In the genomic region with DNA sequence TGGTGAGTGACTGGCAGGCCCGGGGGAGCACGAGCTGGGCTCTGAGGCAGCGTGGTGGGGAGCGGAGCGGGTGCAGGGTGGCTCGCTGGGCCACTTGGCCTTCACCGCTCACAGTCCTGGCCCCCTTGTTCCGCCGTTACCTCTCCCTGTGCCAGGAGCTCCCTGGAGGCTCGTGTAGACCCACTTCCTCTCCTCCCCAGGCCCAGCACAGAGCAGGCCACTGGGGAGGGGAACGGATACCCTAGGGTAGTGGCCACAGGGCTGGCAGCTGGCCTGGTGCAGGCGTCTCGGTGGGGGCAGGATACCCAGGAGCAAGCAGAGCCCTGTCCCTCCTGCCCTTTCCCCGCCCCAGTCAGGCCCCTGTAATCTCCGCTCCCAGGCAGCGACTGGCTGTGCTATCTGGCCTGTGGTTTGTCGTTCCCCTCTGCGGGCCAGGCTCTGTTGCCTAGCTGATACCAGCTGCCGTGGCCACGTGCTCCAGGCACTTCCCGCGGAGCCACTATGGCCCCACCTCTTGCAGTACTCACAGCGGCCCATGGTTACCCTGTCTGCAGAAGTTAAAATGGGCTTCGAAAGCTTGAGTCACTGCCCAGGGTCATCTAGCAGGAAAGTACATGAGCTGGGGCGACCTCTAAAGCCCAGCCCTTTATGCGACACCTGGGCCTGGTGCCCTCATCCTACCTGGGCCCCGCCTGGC, we compare ENCODE assay signal across 9 cellular contexts. TPM values are rescaled to one million over a fixed set of nuclear protein-coding genes. Genes with fewer than 3 reads are reported as not detected.
DNase-seq lines count a peak whose midpoint lies in the region; ATAC-seq and TF ChIP-seq lines count a peak whose summit lies in the region.
"Had no signal": no experiment of that assay in that cellular context is flagged by ENCODE, and none has a peak within 500 bp of the region (broad histone marks: within the 10 kb centered on the region; RNA-seq: fewer than 3 reads in every experiment).

No MANE protein-coding gene starts in this region.

- WGBS in lung, 2 donors = 44 to 67% methylated on average over 25 to 27 of the region's 27 CpGs

- H3K27me3 ChIP-seq in lung (ENCODE audit: control insufficient read depth, insufficient read depth) = no peaks in the 10 kb centered on the region

- peak overlapping the region in 2 of 3 donors; percentile 6 to 75 for H3K4me3 Mint-ChIP-seq in T-cell
- H3K4me3 Mint-ChIP-seq in activated naive CD8-positive, alpha-beta T cell treated with anti-CD3 and anti-CD28 coated beads for 36 hours = peak overlapping the region; percentile 79

- no peaks in the 10 kb centered on the region for H3K4me1 ChIP-seq in lung (ENCODE audit: control insufficient read depth in 2 of 2, insufficient read depth in 2 of 2, low read length in 2 of 2)

- DNase-seq in T-cell = peak; percentile 34 to 79 (median 59)
- peak; percentile 81 for DNase-seq in activated naive CD8-positive, alpha-beta T cell treated with anti-CD3 and anti-CD28 coated beads for 36 hours
- peak; percentile 41 for DNase-seq in lung (ENCODE audit: low spot score)
- DNase-seq in stimulated activated CD8-positive, alpha-beta memory T cell treated with anti-CD3 and anti-CD28 coated beads, Interleukin-7, amount 100 ng/mL, for 4 hours (ENCODE audit: low read depth in 2 of 2) = peak; percentile 38 to 56
- no peak for DNase-seq in COLO668 (lab: John Stamatoyannopoulos, UW; ENCODE audit: unreplicated experiment)
- DNase-seq in NCI-H524 (lab: John Stamatoyannopoulos, UW) = no peak

- ATAC-seq in GM21786 (IDR thresholded peaks at IDR 0.05; ENCODE audit: unreplicated experiment) (peak; percentile 69), T-cell (replicated peaks in 1 of 4) (peak; percentile 89 to 95 (median 92)), lung (ENCODE audit: insufficient read depth, low FRiP score) (peak; percentile 70), GM18502 (IDR thresholded peaks at IDR 0.05; ENCODE audit: poor library complexity, unreplicated experiment) (no peak)

- peaks cover 29 to 48% (median 39%) of the 10 kb centered on the region in 3 donors for H3K4me1 Mint-ChIP-seq in T-cell
- peaks cover 34% of the 10 kb centered on the region for H3K4me1 Mint-ChIP-seq in activated naive CD8-positive, alpha-beta T cell treated with anti-CD3 and anti-CD28 coated beads for 36 hours

- peaks cover 0 to 45% of the 10 kb centered on the region in 2 donors for H3K36me3 ChIP-seq in lung (ENCODE audit: control insufficient read depth in 2 of 2, insufficient read depth in 2 of 2, low read length in 2 of 2)

- POLR2A ChIA-PET in T-cell (lab: Charles Lee) = no interaction called here

- H3K36me3 Mint-ChIP-seq in T-cell = peaks cover 3% of the 10 kb centered on the region
- H3K36me3 Mint-ChIP-seq in activated naive CD8-positive, alpha-beta T cell treated with anti-CD3 and anti-CD28 coated beads for 36 hours = peaks cover 21% of the 10 kb centered on the region

- peak overlapping the region in 1 of 2 donors; percentile 74 for H3K27ac ChIP-seq in lung (ENCODE audit: low read depth in 1 of 2, low read length in 1 of 2)
- H3K27ac ChIP-seq: KMS-11 had no signal

- H3K4me3 ChIP-seq in lung = no peak overlapping the region

- no peaks in the 10 kb centered on the region for H3K9me3 Mint-ChIP-seq in T-cell
- H3K9me3 Mint-ChIP-seq in activated naive CD8-positive, alpha-beta T cell treated with anti-CD3 and anti-CD28 coated beads for 36 hours = no peaks in the 10 kb centered on the region

- CTCF ChIA-PET in T-cell (lab: Charles Lee) = no interaction called here

- H3K9me3 ChIP-seq in lung (ENCODE audit: control insufficient read depth in 2 of 2, insufficient read depth in 1 of 2, low read length in 1 of 2) = no peaks in the 10 kb centered on the region

- no peak for TF ChIP-seq CTCF in lung (IDR thresholded peaks at IDR 0.05; ENCODE audit: control extremely low read depth, extremely low read depth)

- peak overlapping the region; percentile 88 to 93 for H3K27ac Mint-ChIP-seq in T-cell
- peak overlapping the region; percentile 90 for H3K27ac Mint-ChIP-seq in activated naive CD8-positive, alpha-beta T cell treated with anti-CD3 and anti-CD28 coated beads for 36 hours

- H3K27me3 Mint-ChIP-seq in T-cell = no peaks in the 10 kb centered on the region
- no peaks in the 10 kb centered on the region for H3K27me3 Mint-ChIP-seq in activated naive CD8-positive, alpha-beta T cell treated with anti-CD3 and anti-CD28 coated beads for 36 hours

RNA-seq across cellular contexts. Expression of a gene that starts 11.6 kb away (rescaled TPM):
- 10 to 100 TPM in 3 of 5 donors, 1 to 10 TPM in 2; 5.1 to 14.4 (median 11.8) TPM for total RNA-seq in T-cell
- total RNA-seq in activated naive CD8-positive, alpha-beta T cell treated with anti-CD3 and anti-CD28 coated beads for 36 hours = 10 to 100 TPM; 17.7 to 20.8 TPM
- total RNA-seq in lung = 10 to 100 TPM in 1 of 2 donors, 1 to 10 TPM in 1; 7.0 to 17.6 TPM
- polyA plus RNA-seq in lung = 10 to 100 TPM in 1 of 2 donors, 1 to 10 TPM in 1; 7.8 to 12.2 TPM

RNA-seq across cellular contexts. Expression of a gene that starts 32.9 kb away (rescaled TPM):
- total RNA-seq in T-cell (10 to 100 TPM; 60.8 to 95.7 (median 83.4) TPM), lung (10 to 100 TPM; 22.9 to 31.6 TPM)
- total RNA-seq in activated naive CD8-positive, alpha-beta T cell treated with anti-CD3 and anti-CD28 coated beads for 36 hours = 10 to 100 TPM; 26.2 to 29.0 TPM
- polyA plus RNA-seq in lung = 10 to 100 TPM; 18.6 to 19.1 TPM

RNA-seq across cellular contexts. Expression of a gene that starts 41.1 kb away (rescaled TPM):
- total RNA-seq in T-cell (100 to 1,000 TPM in 3 of 5 donors, 10 to 100 TPM in 2; 85.8 to 140 (median 131) TPM), lung (10 to 100 TPM; 51.3 to 88.9 TPM)
- 10 to 100 TPM; 42.9 to 46.3 TPM for total RNA-seq in activated naive CD8-positive, alpha-beta T cell treated with anti-CD3 and anti-CD28 coated beads for 36 hours
- 100 to 1,000 TPM in 1 of 2 donors, 10 to 100 TPM in 1; 54.5 to 110 TPM for polyA plus RNA-seq in lung

RNA-seq across cellular contexts. Expression of a gene that starts 41.3 kb away (rescaled TPM):
- total RNA-seq in T-cell (10 to 100 TPM in 4 of 5 donors, 1 to 10 TPM in 1; 6.6 to 17.5 (median 13.9) TPM), lung (10 to 100 TPM; 14.5 to 26.0 TPM)
- 1 to 10 TPM; 7.3 to 7.9 TPM for total RNA-seq in activated naive CD8-positive, alpha-beta T cell treated with anti-CD3 and anti-CD28 coated beads for 36 hours
- 10 to 100 TPM; 10.4 to 18.6 TPM for polyA plus RNA-seq in lung

RNA-seq across cellular contexts. Expression of a gene that starts 41.9 kb away (rescaled TPM):
- total RNA-seq in T-cell (10 to 100 TPM; 51.3 to 71.5 (median 65.5) TPM), lung (100 to 1,000 TPM in 1 of 2 donors, 10 to 100 TPM in 1; 62.5 to 145 TPM)
- 100 to 1,000 TPM; 101 to 104 TPM for total RNA-seq in activated naive CD8-positive, alpha-beta T cell treated with anti-CD3 and anti-CD28 coated beads for 36 hours
- 100 to 1,000 TPM; 103 to 130 TPM for polyA plus RNA-seq in lung

Comparison
In these comparisons a context has a peak if more than half of its experiments do, and no peak if none do; other contexts are left out.
1. DNase-seq: peak in T-cell (34 of 34), activated naive CD8-positive, alpha-beta T cell treated with anti-CD3 and anti-CD28 coated beads for 36 hours (single experiment), lung (single experiment) and stimulated activated CD8-positive, alpha-beta memory T cell treated with anti-CD3 and anti-CD28 coated beads, Interleukin-7, amount 100 ng/mL, for 4 hours (2 of 2); none in COLO668 (single experiment) and NCI-H524 (0 of 2).